In genomic region chr2:206160124-206160806, GRCh38 we compare ENCODE assay signal across 8 cellular contexts. TPM values are rescaled to one million over a fixed set of nuclear protein-coding genes. Genes with fewer than 3 reads are reported as not detected.
DNase-seq lines count a peak whose midpoint lies in the region; ATAC-seq and TF ChIP-seq lines count a peak whose summit lies in the region.

No MANE protein-coding gene starts in this region.

- H3K4me3 ChIP-seq in foreskin fibroblast (ENCODE audit: low read depth in 1 of 2, low read length in 2 of 2), result peak overlapping the region; percentile 91 to 100

- peaks cover 54% of the 10 kb centered on the region for H3K4me1 Mint-ChIP-seq in activated CD4-positive, alpha-beta memory T cell treated with anti-CD3 and anti-CD28 coated beads, Interleukin-2, amount 10 ng/mL, durations not matched to agents 7 days and 5 days
- H3K4me1 Mint-ChIP-seq in osteocyte (ENCODE audit: unreplicated experiment), result peaks cover 36% of the 10 kb centered on the region

- CTCF ChIA-PET in GM10248 (lab: Yijun Ruan, JAX), result interaction anchor here (1.4 to 1.6 kb wide), 3 partner anchors 15 to 444 kb away, joined by 3 to 5 read pairs (median 3); no protein-coding TSS in a partner anchor
- CTCF ChIA-PET in activated CD4-positive, alpha-beta memory T cell treated with anti-CD3 and anti-CD28 coated beads, Interleukin-2, amount 10 ng/mL, durations not matched to agents 7 days and 5 days (lab: Charles Lee), result interaction anchor here (0.7 to 2.3 kb wide), 4 partner anchors 21 to 76 kb away, joined by 3 to 9 read pairs (median 6); partner anchors contain the start of gene INO80D

- H3K9me3 Mint-ChIP-seq in activated CD4-positive, alpha-beta memory T cell treated with anti-CD3 and anti-CD28 coated beads, Interleukin-2, amount 10 ng/mL, durations not matched to agents 7 days and 5 days, result no peaks in the 10 kb centered on the region
- H3K9me3 Mint-ChIP-seq in osteocyte (ENCODE audit: unreplicated experiment), result no peaks in the 10 kb centered on the region

- no peaks in the 10 kb centered on the region for H3K27me3 Mint-ChIP-seq in activated CD4-positive, alpha-beta memory T cell treated with anti-CD3 and anti-CD28 coated beads, Interleukin-2, amount 10 ng/mL, durations not matched to agents 7 days and 5 days
- H3K27me3 Mint-ChIP-seq in osteocyte (ENCODE audit: unreplicated experiment), result no peaks in the 10 kb centered on the region

- peak overlapping the region; percentile 94 for H3K4me3 Mint-ChIP-seq in activated CD4-positive, alpha-beta memory T cell treated with anti-CD3 and anti-CD28 coated beads, Interleukin-2, amount 10 ng/mL, durations not matched to agents 7 days and 5 days
- H3K4me3 Mint-ChIP-seq in osteocyte (ENCODE audit: unreplicated experiment), result peak overlapping the region; percentile 97

- DNase-seq in GM10248 (ENCODE audit: extremely low spot score), result peak; percentile 71
- peak; percentile 7 for DNase-seq in HK-2 (ENCODE audit: unreplicated experiment)
- no peak for DNase-seq in activated CD4-positive, alpha-beta memory T cell treated with anti-CD3 and anti-CD28 coated beads, Interleukin-2, amount 10 ng/mL, durations not matched to agents 7 days and 5 days
- peak; percentile 37 to 69 for DNase-seq in foreskin fibroblast
- DNase-seq in osteocyte (ENCODE audit: extremely low spot score, unreplicated experiment), result no peak
- DNase-seq in NCI-H774 (lab: John Stamatoyannopoulos, UW), result no peak
- DNase-seq in central memory CD4-positive, alpha-beta T cell, result no peak

- peak overlapping the region; percentile 91 for H3K27ac Mint-ChIP-seq in activated CD4-positive, alpha-beta memory T cell treated with anti-CD3 and anti-CD28 coated beads, Interleukin-2, amount 10 ng/mL, durations not matched to agents 7 days and 5 days
- peak overlapping the region; percentile 98 for H3K27ac Mint-ChIP-seq in osteocyte (ENCODE audit: unreplicated experiment)

- TF ChIP-seq CTCF in GM10248 (IDR thresholded peaks at IDR 0.05; ENCODE audit: control extremely low read depth, extremely low read depth, low read depth, missing control alignments) (no peak), foreskin fibroblast (IDR thresholded peaks at IDR 0.05; ENCODE audit: low read depth, low read length) (no peak), osteocyte (IDR thresholded peaks at IDR 0.05) (no peak)

- POLR2A ChIA-PET in GM10248 (lab: Yijun Ruan, JAX), result interaction anchor here (1.4 kb wide), 1 partner anchor 9 kb away, joined by 4 read pairs; no protein-coding TSS in a partner anchor
- POLR2A ChIA-PET in activated CD4-positive, alpha-beta memory T cell treated with anti-CD3 and anti-CD28 coated beads, Interleukin-2, amount 10 ng/mL, durations not matched to agents 7 days and 5 days (lab: Charles Lee), result interaction anchor here (0.6 to 2.7 kb wide), 13 partner anchors 15 to 1465 kb away, joined by 3 to 29 read pairs (median 5); partner anchors contain the start of genes CREB1, FASTKD2, INO80D and MDH1B

- H3K36me3 Mint-ChIP-seq in activated CD4-positive, alpha-beta memory T cell treated with anti-CD3 and anti-CD28 coated beads, Interleukin-2, amount 10 ng/mL, durations not matched to agents 7 days and 5 days (ENCODE audit: low read depth), result peaks cover 58% of the 10 kb centered on the region
- peaks cover 28% of the 10 kb centered on the region for H3K36me3 Mint-ChIP-seq in osteocyte (ENCODE audit: unreplicated experiment)

- ATAC-seq in GM21381 (IDR thresholded peaks at IDR 0.05; ENCODE audit: unreplicated experiment), result peak; percentile 46

RNA-seq across cellular contexts. Expression of gene EEF1B2, which starts 0.6 kb away (rescaled TPM):
- total RNA-seq in activated CD4-positive, alpha-beta memory T cell treated with anti-CD3 and anti-CD28 coated beads, Interleukin-2, amount 10 ng/mL, durations not matched to agents 7 days and 5 days, result 100 to 1,000 TPM; 473 to 489 TPM
- 425 and 433 TPM in 2 replicates for total RNA-seq in osteocyte

RNA-seq across cellular contexts. Expression of gene NDUFS1, which starts 1.0 kb away (rescaled TPM):
- 10 to 100 TPM; 62.2 to 65.4 TPM for total RNA-seq in activated CD4-positive, alpha-beta memory T cell treated with anti-CD3 and anti-CD28 coated beads, Interleukin-2, amount 10 ng/mL, durations not matched to agents 7 days and 5 days
- total RNA-seq in osteocyte, result 90.5 and 97.2 TPM in 2 replicates

Comparison
In these comparisons a context has a peak if more than half of its experiments do, and no peak if none do; other contexts are left out.
1. DNase-seq: peak in GM10248 (single experiment), HK-2 (single experiment) and foreskin fibroblast (2 of 2); none in activated CD4-positive, alpha-beta memory T cell treated with anti-CD3 and anti-CD28 coated beads, Interleukin-2, amount 10 ng/mL, durations not matched to agents 7 days and 5 days (single experiment), osteocyte (single experiment), NCI-H774 (single experiment) and central memory CD4-positive, alpha-beta T cell (single experiment).